In the genomic region with DNA sequence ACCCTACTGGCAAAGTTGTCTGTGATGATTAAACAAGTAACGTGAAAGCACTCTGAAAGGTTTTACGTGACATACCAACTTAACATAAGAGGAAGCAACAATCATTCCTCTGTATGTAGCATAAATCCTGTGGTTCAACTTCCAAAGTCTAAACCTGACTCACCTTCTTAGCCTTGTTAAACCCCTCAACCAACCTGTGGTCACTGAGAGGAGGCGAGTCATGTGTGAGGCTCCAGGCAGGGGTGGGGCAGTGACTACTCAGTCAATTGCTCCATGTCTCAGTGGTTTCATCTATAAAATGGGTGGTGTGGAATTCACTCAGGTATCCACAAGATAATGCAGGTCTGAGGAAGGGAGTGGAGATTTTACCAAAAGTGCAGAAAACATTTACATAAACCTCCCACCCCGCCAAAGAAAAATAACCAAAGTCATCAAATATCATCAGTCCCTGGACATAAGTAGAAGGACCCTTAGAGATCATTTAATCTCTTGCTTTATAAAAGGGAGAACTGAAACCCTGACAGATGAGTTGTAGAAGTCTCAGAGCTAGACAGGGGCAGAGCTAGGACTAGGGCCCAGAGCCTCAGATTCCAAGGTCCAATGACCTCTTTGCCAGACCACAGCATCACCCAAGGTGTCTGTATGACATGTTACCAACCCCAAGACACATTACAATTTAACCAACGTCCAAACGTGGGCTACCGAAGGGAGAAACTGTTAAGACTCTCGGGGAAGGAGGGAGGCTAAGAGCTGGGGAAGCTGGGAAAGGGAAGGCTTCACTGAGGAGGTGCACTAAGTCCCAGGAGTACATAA, we compare ENCODE assay signal across 1 cellular context.
TF ChIP-seq lines count a peak whose summit lies in the region.

No MANE protein-coding gene starts in this region.

TF ChIP-seq in HepG2, 621 proteins besides CTCF, POLR2A, EP300 and RAD21 (continued from another document):
- TF ChIP-seq, protein P1, sequence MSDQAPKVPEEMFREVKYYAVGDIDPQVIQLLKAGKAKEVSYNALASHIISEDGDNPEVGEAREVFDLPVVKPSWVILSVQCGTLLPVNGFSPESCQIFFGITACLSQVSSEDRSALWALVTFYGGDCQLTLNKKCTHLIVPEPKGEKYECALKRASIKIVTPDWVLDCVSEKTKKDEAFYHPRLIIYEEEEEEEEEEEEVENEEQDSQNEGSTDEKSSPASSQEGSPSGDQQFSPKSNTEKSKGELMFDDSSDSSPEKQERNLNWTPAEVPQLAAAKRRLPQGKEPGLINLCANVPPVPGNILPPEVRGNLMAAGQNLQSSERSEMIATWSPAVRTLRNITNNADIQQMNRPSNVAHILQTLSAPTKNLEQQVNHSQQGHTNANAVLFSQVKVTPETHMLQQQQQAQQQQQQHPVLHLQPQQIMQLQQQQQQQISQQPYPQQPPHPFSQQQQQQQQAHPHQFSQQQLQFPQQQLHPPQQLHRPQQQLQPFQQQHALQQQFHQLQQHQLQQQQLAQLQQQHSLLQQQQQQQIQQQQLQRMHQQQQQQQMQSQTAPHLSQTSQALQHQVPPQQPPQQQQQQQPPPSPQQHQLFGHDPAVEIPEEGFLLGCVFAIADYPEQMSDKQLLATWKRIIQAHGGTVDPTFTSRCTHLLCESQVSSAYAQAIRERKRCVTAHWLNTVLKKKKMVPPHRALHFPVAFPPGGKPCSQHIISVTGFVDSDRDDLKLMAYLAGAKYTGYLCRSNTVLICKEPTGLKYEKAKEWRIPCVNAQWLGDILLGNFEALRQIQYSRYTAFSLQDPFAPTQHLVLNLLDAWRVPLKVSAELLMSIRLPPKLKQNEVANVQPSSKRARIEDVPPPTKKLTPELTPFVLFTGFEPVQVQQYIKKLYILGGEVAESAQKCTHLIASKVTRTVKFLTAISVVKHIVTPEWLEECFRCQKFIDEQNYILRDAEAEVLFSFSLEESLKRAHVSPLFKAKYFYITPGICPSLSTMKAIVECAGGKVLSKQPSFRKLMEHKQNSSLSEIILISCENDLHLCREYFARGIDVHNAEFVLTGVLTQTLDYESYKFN (CRISPR knock-in tag; conservative IDR thresholded peaks at IDR 0.05), result no peak
- TF ChIP-seq, protein P2, sequence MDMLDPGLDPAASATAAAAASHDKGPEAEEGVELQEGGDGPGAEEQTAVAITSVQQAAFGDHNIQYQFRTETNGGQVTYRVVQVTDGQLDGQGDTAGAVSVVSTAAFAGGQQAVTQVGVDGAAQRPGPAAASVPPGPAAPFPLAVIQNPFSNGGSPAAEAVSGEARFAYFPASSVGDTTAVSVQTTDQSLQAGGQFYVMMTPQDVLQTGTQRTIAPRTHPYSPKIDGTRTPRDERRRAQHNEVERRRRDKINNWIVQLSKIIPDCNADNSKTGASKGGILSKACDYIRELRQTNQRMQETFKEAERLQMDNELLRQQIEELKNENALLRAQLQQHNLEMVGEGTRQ (IDR thresholded peaks at IDR 0.05; ENCODE audit: low read depth, low read length), result no peak
- TF ChIP-seq, protein P2 (CRISPR knock-in tag; IDR thresholded peaks at IDR 0.05; ENCODE audit: borderline replicate concordance), result no peak
- TF ChIP-seq ZNF549 (CRISPR knock-in tag; IDR thresholded peaks at IDR 0.05) (no peak), ZNF737 (CRISPR knock-in tag; IDR thresholded peaks at IDR 0.05; ENCODE audit: borderline replicate concordance) (no peak), ZNF598 (CRISPR knock-in tag; IDR thresholded peaks at IDR 0.05; ENCODE audit: borderline replicate concordance) (no peak), FOSL1 (CRISPR knock-in tag; IDR thresholded peaks at IDR 0.05; ENCODE audit: borderline replicate concordance) (peak; percentile 33; the same call in 1 of the 2 replicates), KDM2A (CRISPR knock-in tag; IDR thresholded peaks at IDR 0.05; ENCODE audit: borderline replicate concordance, low read depth) (peak; percentile 35; the same call in 1 of the 2 replicates), IKZF4 (CRISPR knock-in tag; IDR thresholded peaks at IDR 0.05; ENCODE audit: borderline replicate concordance, low read depth, not compliant biosample characterization) (no peak), ZNF644 (CRISPR knock-in tag; IDR thresholded peaks at IDR 0.05; ENCODE audit: low read depth) (0 out of 2 replicates have a peak, but pooled peaks have one; percentile 27), SRF (IDR thresholded peaks at IDR 0.05; ENCODE audit: low read depth, low read length) (no peak), MYC (CRISPR knock-in tag; IDR thresholded peaks at IDR 0.05; ENCODE audit: borderline replicate concordance) (no peak), ZNF816 (CRISPR knock-in tag; IDR thresholded peaks at IDR 0.05; ENCODE audit: borderline replicate concordance) (no peak), MAF1 (CRISPR knock-in tag; IDR thresholded peaks at IDR 0.05; ENCODE audit: borderline replicate concordance) (no peak), ZNF367 (CRISPR knock-in tag; IDR thresholded peaks at IDR 0.05; ENCODE audit: borderline replicate concordance) (no peak)
- TF ChIP-seq, protein P3, sequence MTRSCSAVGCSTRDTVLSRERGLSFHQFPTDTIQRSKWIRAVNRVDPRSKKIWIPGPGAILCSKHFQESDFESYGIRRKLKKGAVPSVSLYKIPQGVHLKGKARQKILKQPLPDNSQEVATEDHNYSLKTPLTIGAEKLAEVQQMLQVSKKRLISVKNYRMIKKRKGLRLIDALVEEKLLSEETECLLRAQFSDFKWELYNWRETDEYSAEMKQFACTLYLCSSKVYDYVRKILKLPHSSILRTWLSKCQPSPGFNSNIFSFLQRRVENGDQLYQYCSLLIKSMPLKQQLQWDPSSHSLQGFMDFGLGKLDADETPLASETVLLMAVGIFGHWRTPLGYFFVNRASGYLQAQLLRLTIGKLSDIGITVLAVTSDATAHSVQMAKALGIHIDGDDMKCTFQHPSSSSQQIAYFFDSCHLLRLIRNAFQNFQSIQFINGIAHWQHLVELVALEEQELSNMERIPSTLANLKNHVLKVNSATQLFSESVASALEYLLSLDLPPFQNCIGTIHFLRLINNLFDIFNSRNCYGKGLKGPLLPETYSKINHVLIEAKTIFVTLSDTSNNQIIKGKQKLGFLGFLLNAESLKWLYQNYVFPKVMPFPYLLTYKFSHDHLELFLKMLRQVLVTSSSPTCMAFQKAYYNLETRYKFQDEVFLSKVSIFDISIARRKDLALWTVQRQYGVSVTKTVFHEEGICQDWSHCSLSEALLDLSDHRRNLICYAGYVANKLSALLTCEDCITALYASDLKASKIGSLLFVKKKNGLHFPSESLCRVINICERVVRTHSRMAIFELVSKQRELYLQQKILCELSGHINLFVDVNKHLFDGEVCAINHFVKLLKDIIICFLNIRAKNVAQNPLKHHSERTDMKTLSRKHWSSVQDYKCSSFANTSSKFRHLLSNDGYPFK (CRISPR knock-in tag; IDR thresholded peaks at IDR 0.05; ENCODE audit: borderline replicate concordance), result no peak
- TF ChIP-seq, protein P4, sequence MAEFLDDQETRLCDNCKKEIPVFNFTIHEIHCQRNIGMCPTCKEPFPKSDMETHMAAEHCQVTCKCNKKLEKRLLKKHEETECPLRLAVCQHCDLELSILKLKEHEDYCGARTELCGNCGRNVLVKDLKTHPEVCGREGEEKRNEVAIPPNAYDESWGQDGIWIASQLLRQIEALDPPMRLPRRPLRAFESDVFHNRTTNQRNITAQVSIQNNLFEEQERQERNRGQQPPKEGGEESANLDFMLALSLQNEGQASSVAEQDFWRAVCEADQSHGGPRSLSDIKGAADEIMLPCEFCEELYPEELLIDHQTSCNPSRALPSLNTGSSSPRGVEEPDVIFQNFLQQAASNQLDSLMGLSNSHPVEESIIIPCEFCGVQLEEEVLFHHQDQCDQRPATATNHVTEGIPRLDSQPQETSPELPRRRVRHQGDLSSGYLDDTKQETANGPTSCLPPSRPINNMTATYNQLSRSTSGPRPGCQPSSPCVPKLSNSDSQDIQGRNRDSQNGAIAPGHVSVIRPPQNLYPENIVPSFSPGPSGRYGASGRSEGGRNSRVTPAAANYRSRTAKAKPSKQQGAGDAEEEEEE (CRISPR knock-in tag; IDR thresholded peaks at IDR 0.05; ENCODE audit: borderline replicate concordance), result no peak
- TF ChIP-seq, protein P5, sequence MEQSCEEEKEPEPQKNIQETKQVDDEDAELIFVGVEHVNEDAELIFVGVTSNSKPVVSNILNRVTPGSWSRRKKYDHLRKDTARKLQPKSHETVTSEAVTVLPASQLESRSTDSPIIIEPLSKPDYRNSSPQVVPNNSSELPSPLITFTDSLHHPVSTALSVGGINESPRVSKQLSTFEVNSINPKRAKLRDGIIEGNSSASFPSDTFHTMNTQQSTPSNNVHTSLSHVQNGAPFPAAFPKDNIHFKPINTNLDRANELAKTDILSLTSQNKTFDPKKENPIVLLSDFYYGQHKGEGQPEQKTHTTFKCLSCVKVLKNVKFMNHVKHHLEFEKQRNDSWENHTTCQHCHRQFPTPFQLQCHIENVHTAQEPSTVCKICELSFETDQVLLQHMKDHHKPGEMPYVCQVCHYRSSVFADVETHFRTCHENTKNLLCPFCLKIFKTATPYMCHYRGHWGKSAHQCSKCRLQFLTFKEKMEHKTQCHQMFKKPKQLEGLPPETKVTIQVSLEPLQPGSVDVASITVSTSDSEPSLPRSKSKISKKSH (CRISPR knock-in tag; IDR thresholded peaks at IDR 0.05; ENCODE audit: borderline replicate concordance), result no peak
- TF ChIP-seq, protein P6, sequence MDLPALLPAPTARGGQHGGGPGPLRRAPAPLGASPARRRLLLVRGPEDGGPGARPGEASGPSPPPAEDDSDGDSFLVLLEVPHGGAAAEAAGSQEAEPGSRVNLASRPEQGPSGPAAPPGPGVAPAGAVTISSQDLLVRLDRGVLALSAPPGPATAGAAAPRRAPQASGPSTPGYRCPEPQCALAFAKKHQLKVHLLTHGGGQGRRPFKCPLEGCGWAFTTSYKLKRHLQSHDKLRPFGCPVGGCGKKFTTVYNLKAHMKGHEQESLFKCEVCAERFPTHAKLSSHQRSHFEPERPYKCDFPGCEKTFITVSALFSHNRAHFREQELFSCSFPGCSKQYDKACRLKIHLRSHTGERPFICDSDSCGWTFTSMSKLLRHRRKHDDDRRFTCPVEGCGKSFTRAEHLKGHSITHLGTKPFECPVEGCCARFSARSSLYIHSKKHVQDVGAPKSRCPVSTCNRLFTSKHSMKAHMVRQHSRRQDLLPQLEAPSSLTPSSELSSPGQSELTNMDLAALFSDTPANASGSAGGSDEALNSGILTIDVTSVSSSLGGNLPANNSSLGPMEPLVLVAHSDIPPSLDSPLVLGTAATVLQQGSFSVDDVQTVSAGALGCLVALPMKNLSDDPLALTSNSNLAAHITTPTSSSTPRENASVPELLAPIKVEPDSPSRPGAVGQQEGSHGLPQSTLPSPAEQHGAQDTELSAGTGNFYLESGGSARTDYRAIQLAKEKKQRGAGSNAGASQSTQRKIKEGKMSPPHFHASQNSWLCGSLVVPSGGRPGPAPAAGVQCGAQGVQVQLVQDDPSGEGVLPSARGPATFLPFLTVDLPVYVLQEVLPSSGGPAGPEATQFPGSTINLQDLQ (CRISPR knock-in tag; IDR thresholded peaks at IDR 0.05), result no peak
- TF ChIP-seq, protein P7, sequence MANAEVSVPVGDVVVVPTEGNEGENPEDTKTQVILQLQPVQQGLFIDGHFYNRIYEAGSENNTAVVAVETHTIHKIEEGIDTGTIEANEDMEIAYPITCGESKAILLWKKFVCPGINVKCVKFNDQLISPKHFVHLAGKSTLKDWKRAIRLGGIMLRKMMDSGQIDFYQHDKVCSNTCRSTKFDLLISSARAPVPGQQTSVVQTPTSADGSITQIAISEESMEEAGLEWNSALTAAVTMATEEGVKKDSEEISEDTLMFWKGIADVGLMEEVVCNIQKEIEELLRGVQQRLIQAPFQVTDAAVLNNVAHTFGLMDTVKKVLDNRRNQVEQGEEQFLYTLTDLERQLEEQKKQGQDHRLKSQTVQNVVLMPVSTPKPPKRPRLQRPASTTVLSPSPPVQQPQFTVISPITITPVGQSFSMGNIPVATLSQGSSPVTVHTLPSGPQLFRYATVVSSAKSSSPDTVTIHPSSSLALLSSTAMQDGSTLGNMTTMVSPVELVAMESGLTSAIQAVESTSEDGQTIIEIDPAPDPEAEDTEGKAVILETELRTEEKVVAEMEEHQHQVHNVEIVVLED (CRISPR knock-in tag; IDR thresholded peaks at IDR 0.05; ENCODE audit: borderline replicate concordance), result peak; percentile 43; the same call in 1 of the 2 replicates
- TF ChIP-seq, protein P8, sequence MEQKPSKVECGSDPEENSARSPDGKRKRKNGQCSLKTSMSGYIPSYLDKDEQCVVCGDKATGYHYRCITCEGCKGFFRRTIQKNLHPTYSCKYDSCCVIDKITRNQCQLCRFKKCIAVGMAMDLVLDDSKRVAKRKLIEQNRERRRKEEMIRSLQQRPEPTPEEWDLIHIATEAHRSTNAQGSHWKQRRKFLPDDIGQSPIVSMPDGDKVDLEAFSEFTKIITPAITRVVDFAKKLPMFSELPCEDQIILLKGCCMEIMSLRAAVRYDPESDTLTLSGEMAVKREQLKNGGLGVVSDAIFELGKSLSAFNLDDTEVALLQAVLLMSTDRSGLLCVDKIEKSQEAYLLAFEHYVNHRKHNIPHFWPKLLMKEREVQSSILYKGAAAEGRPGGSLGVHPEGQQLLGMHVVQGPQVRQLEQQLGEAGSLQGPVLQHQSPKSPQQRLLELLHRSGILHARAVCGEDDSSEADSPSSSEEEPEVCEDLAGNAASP (CRISPR knock-in tag; IDR thresholded peaks at IDR 0.05; ENCODE audit: borderline replicate concordance), result no peak
TF ChIP-seq in HepG2: peak in this region for 49.
